ENCODE assay signal across 14 cellular contexts in genomic region chr21:33951276-33952178, GRCh38. TPM values are rescaled to one million over a fixed set of nuclear protein-coding genes. Genes with fewer than 3 reads are reported as not detected.
DNase-seq lines count a peak whose midpoint lies in the region; ATAC-seq and TF ChIP-seq lines count a peak whose summit lies in the region.
"Had no signal": no experiment of that assay in that cellular context is flagged by ENCODE, and none has a peak within 500 bp of the region (broad histone marks: within the 10 kb centered on the region; RNA-seq: fewer than 3 reads in every experiment).

No MANE protein-coding gene starts in this region.

- peaks cover 9% of the 10 kb centered on the region for H3K4me1 ChIP-seq in foreskin keratinocyte
- H3K4me1 ChIP-seq: right lobe of liver had no signal

- ATAC-seq in activated T-cell treated with anti-CD3 and anti-CD28 coated beads, Interleukin-2, amount 50 U/mL, for 4 hours = no peak
- no peak for ATAC-seq in activated CD8-positive, alpha-beta T cell treated with anti-CD3 and anti-CD28 coated beads for 36 hours
- ATAC-seq in stimulated activated naive CD8-positive, alpha-beta T cell treated with anti-CD3 and anti-CD28 coated beads, Interleukin-15, amount 100 ng/mL, for 72 hours = no peak
- no peak for ATAC-seq in foreskin keratinocyte
- ATAC-seq: left lung had no signal

- H3K4me1 Mint-ChIP-seq in activated T-cell treated with anti-CD3 and anti-CD28 coated beads, Interleukin-2, amount 50 U/mL, for 4 hours (ENCODE audit: low read depth) = peaks cover 80% of the 10 kb centered on the region
- H3K4me1 Mint-ChIP-seq in activated CD8-positive, alpha-beta T cell treated with anti-CD3 and anti-CD28 coated beads for 36 hours (ENCODE audit: low read depth) = peaks cover 75% of the 10 kb centered on the region
- H3K4me1 Mint-ChIP-seq in stimulated activated naive CD8-positive, alpha-beta T cell treated with anti-CD3 and anti-CD28 coated beads, Interleukin-15, amount 100 ng/mL, for 72 hours = peaks cover 84% of the 10 kb centered on the region

- peak overlapping the region; percentile 79 for H3K27ac Mint-ChIP-seq in activated CD8-positive, alpha-beta T cell treated with anti-CD3 and anti-CD28 coated beads for 36 hours
- H3K27ac Mint-ChIP-seq in stimulated activated naive CD8-positive, alpha-beta T cell treated with anti-CD3 and anti-CD28 coated beads, Interleukin-15, amount 100 ng/mL, for 72 hours = peak overlapping the region; percentile 84 to 87

- H3K9me3 Mint-ChIP-seq in activated T-cell treated with anti-CD3 and anti-CD28 coated beads, Interleukin-2, amount 50 U/mL, for 4 hours = no peaks in the 10 kb centered on the region
- peaks cover 8% of the 10 kb centered on the region for H3K9me3 Mint-ChIP-seq in activated CD8-positive, alpha-beta T cell treated with anti-CD3 and anti-CD28 coated beads for 36 hours
- no peaks in the 10 kb centered on the region for H3K9me3 Mint-ChIP-seq in stimulated activated naive CD8-positive, alpha-beta T cell treated with anti-CD3 and anti-CD28 coated beads, Interleukin-15, amount 100 ng/mL, for 72 hours

- H3K4me3 Mint-ChIP-seq in activated T-cell treated with anti-CD3 and anti-CD28 coated beads, Interleukin-2, amount 50 U/mL, for 4 hours = peak overlapping the region; percentile 20
- H3K4me3 Mint-ChIP-seq in activated CD8-positive, alpha-beta T cell treated with anti-CD3 and anti-CD28 coated beads for 36 hours = peak overlapping the region; percentile 40
- H3K4me3 Mint-ChIP-seq in stimulated activated naive CD8-positive, alpha-beta T cell treated with anti-CD3 and anti-CD28 coated beads, Interleukin-15, amount 100 ng/mL, for 72 hours = peak overlapping the region; percentile 57 to 81

- intact Hi-C loops in activated CD8-positive, alpha-beta T cell treated with anti-CD3 and anti-CD28 coated beads for 36 hours (cut with micrococcal nuclease) = no loop called here

- peaks cover 2% of the 10 kb centered on the region for H3K36me3 Mint-ChIP-seq in activated T-cell treated with anti-CD3 and anti-CD28 coated beads, Interleukin-2, amount 50 U/mL, for 4 hours (ENCODE audit: insufficient read depth)
- peaks cover 43% of the 10 kb centered on the region for H3K36me3 Mint-ChIP-seq in activated CD8-positive, alpha-beta T cell treated with anti-CD3 and anti-CD28 coated beads for 36 hours (ENCODE audit: low read depth)

- TF ChIP-seq POLR2A in erythroblast (IDR thresholded peaks at IDR 0.05; ENCODE audit: low read length) = no peak

- H3K27ac ChIP-seq in foreskin keratinocyte = no peak overlapping the region
- H3K27ac ChIP-seq: esophagus muscularis mucosa, right lobe of liver had no signal

- POLR2A ChIA-PET in activated CD8-positive, alpha-beta T cell treated with anti-CD3 and anti-CD28 coated beads for 36 hours (lab: Charles Lee) = interaction anchor here (1.1 to 7.9 kb wide), 7 partner anchors 7 to 24 kb away, joined by 3 to 160 read pairs (median 5); no protein-coding TSS in a partner anchor

- TF ChIP-seq CTCF in activated CD8-positive, alpha-beta T cell treated with anti-CD3 and anti-CD28 coated beads for 36 hours (IDR thresholded peaks at IDR 0.05) = no peak
- no peak for TF ChIP-seq CTCF in foreskin keratinocyte (conservative IDR thresholded peaks at IDR 0.05)

- DNase-seq in activated T-cell treated with anti-CD3 and anti-CD28 coated beads, Interleukin-2, amount 50 U/mL, for 4 hours = no peak
- DNase-seq in activated T-cell treated with anti-CD3 and anti-CD28 coated beads, Interleukin-2, amount 50 U/mL, for 1 hour = no peak
- no peak for DNase-seq in activated CD8-positive, alpha-beta T cell treated with anti-CD3 and anti-CD28 coated beads for 36 hours
- DNase-seq in hepatic stellate cell (ENCODE audit: low spot score) (peak; percentile 37), foreskin keratinocyte (no peak), NCI-H1048 (lab: John Stamatoyannopoulos, UW) (no peak), erythroblast (lab: John Stamatoyannopoulos, UW) (no peak)
- no peak for DNase-seq in stimulated activated naive CD8-positive, alpha-beta T cell treated with anti-CD3 and anti-CD28 coated beads, Interleukin-15, amount 100 ng/mL, for 72 hours
- DNase-seq: ACHN, KBM-7, left lung, NCI-H69, right lobe of liver had no signal

- H3K27me3 ChIP-seq in foreskin keratinocyte = no peaks in the 10 kb centered on the region
- H3K27me3 ChIP-seq: esophagus muscularis mucosa, left lung, right lobe of liver had no signal

- H3K27me3 Mint-ChIP-seq in activated T-cell treated with anti-CD3 and anti-CD28 coated beads, Interleukin-2, amount 50 U/mL, for 4 hours (ENCODE audit: low read depth) = no peaks in the 10 kb centered on the region
- H3K27me3 Mint-ChIP-seq in activated CD8-positive, alpha-beta T cell treated with anti-CD3 and anti-CD28 coated beads for 36 hours = peaks cover 3% of the 10 kb centered on the region
- H3K27me3 Mint-ChIP-seq in stimulated activated naive CD8-positive, alpha-beta T cell treated with anti-CD3 and anti-CD28 coated beads, Interleukin-15, amount 100 ng/mL, for 72 hours = no peaks in the 10 kb centered on the region

- CTCF ChIA-PET in activated CD8-positive, alpha-beta T cell treated with anti-CD3 and anti-CD28 coated beads for 36 hours (lab: Charles Lee) = interaction anchor here (1.0 kb wide), 2 partner anchors 24 to 396 kb away, joined by 3 to 5 read pairs; no protein-coding TSS in a partner anchor

RNA-seq across cellular contexts. Expression of gene ATP5PO, which starts 35.9 kb away (rescaled TPM):
- 100 to 1,000 TPM; 135 to 179 (median 176) TPM for total RNA-seq in activated T-cell treated with anti-CD3 and anti-CD28 coated beads, Interleukin-2, amount 50 U/mL, for 4 hours
- total RNA-seq in activated CD8-positive, alpha-beta T cell treated with anti-CD3 and anti-CD28 coated beads for 36 hours = 100 to 1,000 TPM; 234 to 241 TPM
- total RNA-seq in foreskin keratinocyte = 154 and 181 TPM in 2 replicates
- polyA plus RNA-seq in foreskin keratinocyte = 271 and 310 TPM in 2 replicates
